ENCODE assay signal across 12 cellular contexts in the genomic region with DNA sequence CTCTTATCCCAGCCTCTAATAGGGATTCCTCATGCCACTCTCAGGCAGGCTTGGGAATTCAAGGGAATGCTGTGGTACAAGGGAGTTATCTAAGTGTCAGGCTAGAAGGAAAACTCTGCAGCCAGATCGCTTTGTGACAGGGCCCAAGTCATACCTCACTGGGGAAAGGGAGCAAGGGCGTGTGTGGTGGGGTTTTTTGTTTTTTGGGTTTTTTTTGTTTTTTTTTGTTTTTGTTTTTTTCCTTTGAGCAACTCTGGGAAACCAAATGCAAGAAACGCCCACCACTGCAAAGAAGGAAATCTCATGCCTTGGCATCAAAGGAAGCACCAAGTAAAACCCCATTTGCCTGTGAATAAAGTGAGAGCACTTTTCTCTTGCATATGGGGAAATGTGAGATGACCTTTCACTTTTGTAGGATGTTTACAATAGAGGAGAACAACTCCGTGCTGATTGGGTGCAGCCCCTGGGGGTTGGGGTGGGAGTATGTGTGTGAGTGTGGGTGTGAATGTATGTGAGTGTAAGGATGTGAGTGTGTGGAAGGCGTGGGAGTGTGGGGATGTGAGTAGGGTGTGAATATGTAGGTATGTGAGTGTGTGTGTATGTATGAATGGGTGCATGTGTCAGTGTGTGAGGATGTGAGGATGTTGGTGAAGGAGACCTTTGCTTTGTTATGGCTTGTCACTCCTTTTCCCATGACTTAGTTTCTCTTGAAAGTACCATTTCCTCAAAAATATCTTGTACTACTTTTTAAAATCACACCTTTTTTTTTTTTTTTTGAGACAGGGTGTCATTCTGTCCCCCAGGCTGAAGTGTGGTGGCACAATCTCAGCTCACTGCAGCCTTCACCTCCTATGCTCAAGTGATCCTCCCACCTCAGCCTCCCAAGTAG. TPM values are rescaled to one million over a fixed set of nuclear protein-coding genes. Genes with fewer than 3 reads are reported as not detected.
DNase-seq lines count a peak whose midpoint lies in the region; ATAC-seq lines count a peak whose summit lies in the region.
"Had no signal": no experiment of that assay in that cellular context is flagged by ENCODE, and none has a peak within 500 bp of the region (broad histone marks: within the 10 kb centered on the region; RNA-seq: fewer than 3 reads in every experiment).

No MANE protein-coding gene starts in this region.

- peaks cover 28 to 83% of the 10 kb centered on the region in 2 donors for H3K36me3 Mint-ChIP-seq in activated naive CD4-positive, alpha-beta T cell treated with anti-CD3 and anti-CD28 coated beads, Interleukin-2, amount 50 U/mL, for 72 hours
- H3K36me3 Mint-ChIP-seq in stimulated activated naive B cell treated with anti-CD40 and anti-IgM and Interleukin-4, amounts not matched to agents 10 μg/mL and 1 μg/mL and 100 μg/mL, for 72 hours, result peaks cover 7 to 9% of the 10 kb centered on the region in 2 donors

- H3K27ac Mint-ChIP-seq in activated naive CD4-positive, alpha-beta T cell treated with anti-CD3 and anti-CD28 coated beads, Interleukin-2, amount 50 U/mL, for 72 hours, result peak overlapping the region; percentile 94 to 99
- H3K27ac Mint-ChIP-seq in stimulated activated naive B cell treated with anti-CD40 and anti-IgM and Interleukin-4, amounts not matched to agents 10 μg/mL and 1 μg/mL and 100 μg/mL, for 72 hours, result peak overlapping the region; percentile 38

- peak overlapping the region; percentile 4 for H3K4me3 Mint-ChIP-seq in stimulated activated naive B cell treated with anti-CD40 and anti-IgM and Interleukin-4, amounts not matched to agents 10 μg/mL and 1 μg/mL and 100 μg/mL, for 72 hours

- ATAC-seq in HG03103 (IDR thresholded peaks at IDR 0.05; ENCODE audit: low read depth, unreplicated experiment), result peak; percentile 29
- peak; percentile 13 to 50 for ATAC-seq in activated naive CD4-positive, alpha-beta T cell treated with anti-CD3 and anti-CD28 coated beads, Interleukin-2, amount 50 U/mL, for 72 hours
- peak in 1 of 2 donors; percentile 2 for ATAC-seq in stimulated activated naive B cell treated with anti-CD40 and anti-IgM and Interleukin-4, amounts not matched to agents 10 μg/mL and 1 μg/mL and 100 μg/mL, for 72 hours (replicated peaks)

- H3K27me3 Mint-ChIP-seq in stimulated activated naive B cell treated with anti-CD40 and anti-IgM and Interleukin-4, amounts not matched to agents 10 μg/mL and 1 μg/mL and 100 μg/mL, for 72 hours, result no peaks in the 10 kb centered on the region

- DNase-seq in activated CD8-positive, alpha-beta memory T cell treated with anti-CD3 and anti-CD28 coated beads for 24 hours, result peak; percentile 77
- no peak for DNase-seq in activated CD8-positive, alpha-beta memory T cell treated with anti-CD3 and anti-CD28 coated beads, Interleukin-2, amount 50 U/mL, for 48 hours
- no peak for DNase-seq in activated naive CD4-positive, alpha-beta T cell treated with anti-CD3 and anti-CD28 coated beads, Interleukin-2, amount 50 U/mL, for 72 hours (ENCODE audit: low spot score in 2 of 2)
- no peak for DNase-seq in stimulated activated naive B cell treated with anti-CD40 and anti-IgM and Interleukin-4, amounts not matched to agents 10 μg/mL and 1 μg/mL and 100 μg/mL, for 72 hours
- no peak for DNase-seq in MV-4-11 (lab: John Stamatoyannopoulos, UW)
- no peak for DNase-seq in OCI-M2 (lab: John Stamatoyannopoulos, UW; ENCODE audit: unreplicated experiment)
- no peak for DNase-seq in NCI-H226
- DNase-seq: activated CD4-positive, CD25-positive, alpha-beta regulatory T cell treated with anti-CD3 and anti-CD28 coated beads, Interleukin-2, amount 50 U/mL, for 72 hours; cortex of kidney; trophoblast cell had no signal

- peaks cover 39 to 58% of the 10 kb centered on the region in 2 donors for H3K4me1 Mint-ChIP-seq in stimulated activated naive B cell treated with anti-CD40 and anti-IgM and Interleukin-4, amounts not matched to agents 10 μg/mL and 1 μg/mL and 100 μg/mL, for 72 hours

- H3K9me3 Mint-ChIP-seq in activated naive CD4-positive, alpha-beta T cell treated with anti-CD3 and anti-CD28 coated beads, Interleukin-2, amount 50 U/mL, for 72 hours, result peaks cover 0 to 6% of the 10 kb centered on the region in 2 donors
- no peaks in the 10 kb centered on the region for H3K9me3 Mint-ChIP-seq in stimulated activated naive B cell treated with anti-CD40 and anti-IgM and Interleukin-4, amounts not matched to agents 10 μg/mL and 1 μg/mL and 100 μg/mL, for 72 hours

RNA-seq across cellular contexts. Expression of a gene that starts 34.6 kb away (rescaled TPM):
- 100 to 1,000 TPM in 1 of 2 donors, 10 to 100 TPM in 1; 29.5 to 123 TPM for total RNA-seq in activated naive CD4-positive, alpha-beta T cell treated with anti-CD3 and anti-CD28 coated beads, Interleukin-2, amount 50 U/mL, for 72 hours
- total RNA-seq: MCF 10A had no signal
